1 cellular context compared by ENCODE assay signal in genomic region chr6:11538049-11538798, GRCh38.
TF ChIP-seq lines count a peak whose summit lies in the region.

No MANE protein-coding gene starts in this region.

TF ChIP-seq in HEK293, 187 proteins besides CTCF, POLR2A, EP300 and RAD21 (continued from another document and continues in another):
- no peak for TF ChIP-seq PBX3 (CRISPR knock-in tag; IDR thresholded peaks at IDR 0.05)
- TF ChIP-seq MEIS1 (CRISPR knock-in tag; IDR thresholded peaks at IDR 0.05; ENCODE audit: borderline replicate concordance): no peak
- TF ChIP-seq ZNF639 (tag by site-specific recombination; IDR thresholded peaks at IDR 0.05): no peak
- no peak for TF ChIP-seq ZNF626 (tag by site-specific recombination; IDR thresholded peaks at IDR 0.05)
- TF ChIP-seq ZBTB7A (tag by site-specific recombination; IDR thresholded peaks at IDR 0.05; ENCODE audit: low read depth): 0 out of 2 replicates have a peak, but pooled peaks have one; percentile 60
- TF ChIP-seq ZNF513 (tag by site-specific recombination; IDR thresholded peaks at IDR 0.05): no peak
- TF ChIP-seq SETDB1 (IDR thresholded peaks at IDR 0.05; ENCODE audit: insufficient read length, low read length): no peak
- no peak for TF ChIP-seq ZNF184 (tag by site-specific recombination; IDR thresholded peaks at IDR 0.05)
- no peak for TF ChIP-seq ZNF776 (tag by site-specific recombination; IDR thresholded peaks at IDR 0.05; ENCODE audit: borderline replicate concordance)
- TF ChIP-seq ZNF398 (tag by site-specific recombination; IDR thresholded peaks at IDR 0.05): 0 out of 2 replicates have a peak, but pooled peaks have one; percentile 15
- TF ChIP-seq ZNF155 (tag by site-specific recombination; IDR thresholded peaks at IDR 0.05): no peak
- no peak for TF ChIP-seq ZBTB21 (tag by site-specific recombination; IDR thresholded peaks at IDR 0.05)
- no peak for TF ChIP-seq PRDM4 (tag by site-specific recombination; IDR thresholded peaks at IDR 0.05)
- TF ChIP-seq GLI4 (tag by site-specific recombination; IDR thresholded peaks at IDR 0.05): peak; percentile 43; the same call in 1 of the 2 replicates
- no peak for TF ChIP-seq OSR2 (tag by site-specific recombination; IDR thresholded peaks at IDR 0.05)
- TF ChIP-seq ZNF423 (tag by site-specific recombination; IDR thresholded peaks at IDR 0.05): no peak
- TF ChIP-seq ZNF501 (tag by site-specific recombination; IDR thresholded peaks at IDR 0.05): no peak; the same call in 1 of the 2 replicates
- no peak for TF ChIP-seq ZSCAN18 (tag by site-specific recombination; IDR thresholded peaks at IDR 0.05)
- no peak for TF ChIP-seq ZNF449 (tag by site-specific recombination; IDR thresholded peaks at IDR 0.05)
- TF ChIP-seq ZNF585B (tag by site-specific recombination; IDR thresholded peaks at IDR 0.05): no peak
- TF ChIP-seq GLIS2 (tag by site-specific recombination; IDR thresholded peaks at IDR 0.05): peak; percentile 77
- peak; percentile 71 for TF ChIP-seq ZNF341 (tag by site-specific recombination; IDR thresholded peaks at IDR 0.05; ENCODE audit: low read depth)
- TF ChIP-seq ZNF707 (tag by site-specific recombination; IDR thresholded peaks at IDR 0.05): no peak
- TF ChIP-seq ZNF18 (tag by site-specific recombination; IDR thresholded peaks at IDR 0.05): no peak
- no peak; the same call in 1 of the 2 replicates for TF ChIP-seq KLF8 (tag by site-specific recombination; IDR thresholded peaks at IDR 0.05)
- no peak; the same call in 1 of the 2 replicates for TF ChIP-seq TCF7L2 (IDR thresholded peaks at IDR 0.05; ENCODE audit: borderline replicate concordance, low read depth, low read length)
- 0 out of 2 replicates have a peak, but pooled peaks have one; percentile 38 for TF ChIP-seq ZSCAN5A (tag by site-specific recombination; IDR thresholded peaks at IDR 0.05)
- no peak for TF ChIP-seq PRDM6 (tag by site-specific recombination; IDR thresholded peaks at IDR 0.05)
- TF ChIP-seq ZNF621 (tag by site-specific recombination; IDR thresholded peaks at IDR 0.05): no peak
- TF ChIP-seq SCRT2 (tag by site-specific recombination; IDR thresholded peaks at IDR 0.05): 0 out of 2 replicates have a peak, but pooled peaks have one; percentile 11
- TF ChIP-seq ZFP41 (tag by site-specific recombination; IDR thresholded peaks at IDR 0.05; ENCODE audit: borderline replicate concordance): no peak
- TF ChIP-seq ZNF747 (tag by site-specific recombination; IDR thresholded peaks at IDR 0.05): no peak
- TF ChIP-seq KLF7 (tag by site-specific recombination; IDR thresholded peaks at IDR 0.05; ENCODE audit: borderline replicate concordance): no peak
- no peak for TF ChIP-seq ZNF132 (tag by site-specific recombination; IDR thresholded peaks at IDR 0.05; ENCODE audit: borderline replicate concordance)
- TF ChIP-seq ATF2 (tag by site-specific recombination; IDR thresholded peaks at IDR 0.05; ENCODE audit: low read depth): no peak
- TF ChIP-seq ZNF514 (tag by site-specific recombination; IDR thresholded peaks at IDR 0.05): no peak
- TF ChIP-seq ZNF600 (tag by site-specific recombination; IDR thresholded peaks at IDR 0.05): 0 out of 2 replicates have a peak, but pooled peaks have one; percentile 28
- TF ChIP-seq HOXC10 (CRISPR knock-in tag; IDR thresholded peaks at IDR 0.05): 0 out of 2 replicates have a peak, but pooled peaks have one; percentile 76
- peak; percentile 46; the same call in 1 of the 2 replicates for TF ChIP-seq KLF16 (tag by site-specific recombination; IDR thresholded peaks at IDR 0.05)
- no peak for TF ChIP-seq ZNF223 (tag by site-specific recombination; IDR thresholded peaks at IDR 0.05)
- TF ChIP-seq ZNF146 (tag by site-specific recombination; IDR thresholded peaks at IDR 0.05): no peak
- no peak for TF ChIP-seq ZNF362 (tag by site-specific recombination; IDR thresholded peaks at IDR 0.05)
- TF ChIP-seq ZNF473 (tag by site-specific recombination; IDR thresholded peaks at IDR 0.05): no peak
- TF ChIP-seq ZNF157 (tag by site-specific recombination; IDR thresholded peaks at IDR 0.05): no peak
